Comparison of ENCODE assay signal across 8 cellular contexts in genomic region chr19:45862564-45863334, GRCh38. TPM values are rescaled to one million over a fixed set of nuclear protein-coding genes. Genes with fewer than 3 reads are reported as not detected.
A peak's percentile ranks its signal among the peaks of the same experiment; 100 is the strongest.
DNase-seq lines count a peak whose midpoint lies in the region; ATAC-seq lines count a peak whose summit lies in the region.

Gene SYMPK, minus strand, starts transcription at chr19:45863147. Its CDS starts 8,652 bp downstream, at chr19:45854495.

- H3K27me3 Mint-ChIP-seq in CD8-positive, alpha-beta memory T cell, result peaks cover 12 to 18% of the 10 kb centered on the region in 2 donors

- peak within 1 kb of the TSS; percentile 84 to 99 (median 93) for H3K27ac Mint-ChIP-seq in CD8-positive, alpha-beta memory T cell

- H3K4me3 ChIP-seq in CD8-positive, alpha-beta memory T cell (ENCODE audit: low read length), result peak within 1 kb of the TSS; percentile 88

- peaks cover 27 to 41% (median 28%) of the 10 kb centered on the region in 3 donors for H3K4me1 Mint-ChIP-seq in CD8-positive, alpha-beta memory T cell

- peak within 1 kb of the TSS; percentile 88 to 96 (median 92) for H3K4me3 Mint-ChIP-seq in CD8-positive, alpha-beta memory T cell

- CTCF ChIA-PET in CD8-positive, alpha-beta memory T cell (lab: Charles Lee), result interaction anchor here (0.7 to 3.0 kb wide), 8 partner anchors 17 to 221 kb away, joined by 3 to 20 read pairs (median 6); partner anchors contain the start of genes IRF2BP1, MYPOP and SIX5
- CTCF ChIA-PET in activated CD8-positive, alpha-beta memory T cell treated with anti-CD3 and anti-CD28 coated beads for 36 hours (lab: Charles Lee), result interaction anchor here (0.5 to 4.7 kb wide), 14 partner anchors 9 to 401 kb away, joined by 3 to 65 read pairs (median 6); partner anchors contain the start of genes IRF2BP1, MYPOP and SIX5

- peaks cover 4% of the 10 kb centered on the region for H3K27me3 ChIP-seq in CD8-positive, alpha-beta memory T cell (ENCODE audit: insufficient read depth, low read length, poor library complexity, severe bottlenecking)

- peaks cover 0 to 31% (median 4%) of the 10 kb centered on the region in 3 donors for H3K36me3 Mint-ChIP-seq in CD8-positive, alpha-beta memory T cell

- H3K9me3 Mint-ChIP-seq in CD8-positive, alpha-beta memory T cell, result no peaks in the 10 kb centered on the region

- POLR2A ChIA-PET in CD8-positive, alpha-beta memory T cell (lab: Charles Lee), result interaction anchor here (0.6 to 4.2 kb wide), 9 partner anchors 17 to 484 kb away, joined by 3 to 22 read pairs (median 5); partner anchors contain the start of genes CCDC61, DMWD, IRF2BP1 and MYPOP
- POLR2A ChIA-PET in activated CD8-positive, alpha-beta memory T cell treated with anti-CD3 and anti-CD28 coated beads for 36 hours (lab: Charles Lee), result interaction anchor here (0.6 to 2.8 kb wide), 8 partner anchors 23 to 394 kb away, joined by 3 to 19 read pairs (median 4); partner anchors contain the start of genes IRF2BP1 and SIX5

- ATAC-seq in GM19468 (IDR thresholded peaks at IDR 0.05; ENCODE audit: extremely low read depth, unreplicated experiment), result peak; percentile 61

- peak within 1 kb of the TSS; percentile 82 for H3K27ac ChIP-seq in CD8-positive, alpha-beta memory T cell (ENCODE audit: low read depth, low read length)

- H3K4me1 ChIP-seq in CD8-positive, alpha-beta memory T cell (ENCODE audit: insufficient read depth, low read length), result peaks cover 16% of the 10 kb centered on the region

- DNase-seq in CD8-positive, alpha-beta memory T cell, result peak; percentile 98 to 99 (median 98)
- peak; percentile 100 for DNase-seq in HT-29 (ENCODE audit: low spot score)
- DNase-seq in NOMO-1 (lab: John Stamatoyannopoulos, UW; ENCODE audit: unreplicated experiment in 2 of 2), result peak; percentile 98 to 99
- DNase-seq in effector CD8-positive, alpha-beta T cell (lab: John Stamatoyannopoulos, UW), result peak; percentile 96
- peak; percentile 98 to 99 for DNase-seq in lung microvascular endothelial cell (ENCODE audit: low read depth in 2 of 2)
- peak; percentile 96 to 99 (median 99) for DNase-seq in stimulated activated CD4-positive, alpha-beta T cell treated with anti-CD3 and anti-CD28 coated beads, TNF-alpha, amount 100 ng/mL, for 48 hours (ENCODE audit: low read depth in 3 of 3)

- no peaks in the 10 kb centered on the region for H3K36me3 ChIP-seq in CD8-positive, alpha-beta memory T cell (ENCODE audit: insufficient read depth, low read length)

- no peaks in the 10 kb centered on the region for H3K9me3 ChIP-seq in CD8-positive, alpha-beta memory T cell (ENCODE audit: low read length)

RNA-seq across cellular contexts. Expression of gene SYMPK, which starts in this region (rescaled TPM):
- total RNA-seq in CD8-positive, alpha-beta memory T cell, result 100 to 1,000 TPM; 116 to 119 TPM
- 17.5 TPM for polyA plus RNA-seq in CD8-positive, alpha-beta memory T cell
- total RNA-seq in HT-29 (2014; rRNA removed; shearing (Covaris generic)), result 114 and 117 TPM in 2 replicates
- total RNA-seq in activated CD8-positive, alpha-beta memory T cell treated with anti-CD3 and anti-CD28 coated beads for 36 hours, result 100 to 1,000 TPM; 117 to 124 TPM
- 18.1 and 21.4 TPM in 2 replicates for total RNA-seq in lung microvascular endothelial cell

Comparison
In these comparisons a context has a peak if more than half of its experiments do, and no peak if none do; other contexts are left out.
1. Peak in every context shown above with its lines: DNase-seq, ATAC-seq, H3K4me3 ChIP-seq and H3K27ac ChIP-seq.